11 cellular contexts compared by ENCODE assay signal in genomic region chr14:32230181-32230580, GRCh38. TPM values are rescaled to one million over a fixed set of nuclear protein-coding genes. Genes with fewer than 3 reads are reported as not detected.
DNase-seq lines count a peak whose midpoint lies in the region; ATAC-seq, FAIRE-seq and TF ChIP-seq lines count a peak whose summit lies in the region.
"Had no signal": no experiment of that assay in that cellular context is flagged by ENCODE, and none has a peak within 500 bp of the region (broad histone marks: within the 10 kb centered on the region; RNA-seq: fewer than 3 reads in every experiment).

No MANE protein-coding gene starts in this region.

- TF ChIP-seq EP300 in A549 (IDR thresholded peaks at IDR 0.05): 0 out of 5 replicates have a peak, but pooled peaks of 1 of the 2 experiments have one; percentile 19

- CTCF ChIA-PET in A549 (lab: Yijun Ruan, JAX): interaction anchor here (1.0 to 1.5 kb wide), 8 partner anchors 15 to 304 kb away, joined by 3 to 4 read pairs (median 3); no protein-coding TSS in a partner anchor

- POLR2A ChIA-PET in A549 (lab: Yijun Ruan, JAX): interaction anchor here (1.7 kb wide), 1 partner anchor 154 kb away, joined by 4 read pairs; no protein-coding TSS in a partner anchor

- H3K4me3 ChIP-seq in A549 (no peak overlapping the region), brain microvascular endothelial cell (ENCODE audit: low read depth, low read length) (no peak overlapping the region)
- H3K4me3 ChIP-seq: K562 had no signal

- H3K27ac ChIP-seq in A549: peak overlapping the region; percentile 56 to 74
- H3K27ac ChIP-seq in brain microvascular endothelial cell: peak overlapping the region; percentile 57

- peaks cover 33% of the 10 kb centered on the region for H3K4me1 ChIP-seq in A549

- WGBS in A549 (ENCODE audit: missing lambda C conversion rate): 6% methylated on average over 3 of the region's 3 CpGs

- FAIRE-seq in A549 (lab: Jason Lieb, UNC): no peak
- FAIRE-seq: K562 had no signal

- DNase-seq in A549 (ENCODE audit: low read depth in 1 of 2, low spot score in 1 of 2) (peak; percentile 43 to 69), HS-5 (ENCODE audit: low read depth) (peak; percentile 18), brain microvascular endothelial cell (no peak), kidney glomerular epithelial cell (lab: John Stamatoyannopoulos, UW) (peak; percentile 63), C1 segment of cervical spinal cord (lab: John Stamatoyannopoulos, UW) (no peak)
- no peak for DNase-seq in activated CD4-positive, alpha-beta T cell treated with anti-CD3 and anti-CD28 coated beads, Interleukin-2, amount 50 U/mL, for 48 hours
- DNase-seq: NCI-H2171 had no signal

- in situ Hi-C loops in brain microvascular endothelial cell (cut with HindIII; ENCODE audit: low pct_ligation_motif_present, low sequenced_read_pairs): no loop called here

- no peaks in the 10 kb centered on the region for H3K36me3 ChIP-seq in brain microvascular endothelial cell (replicated peaks)

- H3K4me2 ChIP-seq in A549: peak overlapping the region; percentile 61

- peak; percentile 25; the same call in 2 of the 3 replicates for TF ChIP-seq CTCF in A549 (IDR thresholded peaks at IDR 0.05)
- no peak for TF ChIP-seq CTCF in brain microvascular endothelial cell (IDR thresholded peaks at IDR 0.05; ENCODE audit: low read depth, low read length, missing control alignments)

- TF ChIP-seq RAD21 in A549 (conservative IDR thresholded peaks at IDR 0.05 in 1 of 2, IDR thresholded peaks at IDR 0.05 in 1 of 2): peak; percentile 52 to 54

- H3K9me3 ChIP-seq in A549: 0 out of 3 replicates have a peak, but pooled peaks cover 4% of the 10 kb centered on the region

- ATAC-seq in A549 (peak; percentile 88 to 89), GM18873 (IDR thresholded peaks at IDR 0.05; ENCODE audit: low FRiP score, unreplicated experiment) (no peak), GM21619 (IDR thresholded peaks at IDR 0.05; ENCODE audit: unreplicated experiment) (no peak)
- ATAC-seq: K562; stimulated activated memory B cell treated with anti-CD40 and anti-IgM and Interleukin-4, amounts not matched to agents 10 μg/mL and 1 μg/mL and 100 μg/mL, for 72 hours had no signal

- no peaks in the 10 kb centered on the region for H3K27me3 ChIP-seq in brain microvascular endothelial cell (replicated peaks)

- no peak for TF ChIP-seq POLR2A in A549 (IDR thresholded peaks at IDR 0.05; ENCODE audit: low read length)

TF ChIP-seq in A549, 52 proteins besides CTCF, POLR2A, EP300 and RAD21 (continues in another document):
- TF ChIP-seq HOXA7 (CRISPR knock-in tag; IDR thresholded peaks at IDR 0.05) (no peak), GATA3 (IDR thresholded peaks at IDR 0.05; ENCODE audit: borderline replicate concordance) (peak; percentile 38; the same call in 1 of the 2 replicates), TP53 (CRISPR knock-in tag; IDR thresholded peaks at IDR 0.05) (no peak), HOXB5 (CRISPR knock-in tag; IDR thresholded peaks at IDR 0.05) (no peak), ATOH8 (CRISPR knock-in tag; IDR thresholded peaks at IDR 0.05; ENCODE audit: low read depth) (no peak), ZFP36 (IDR thresholded peaks at IDR 0.05; ENCODE audit: borderline replicate concordance, partially characterized antibody) (no peak), ZSCAN20 (CRISPR knock-in tag; IDR thresholded peaks at IDR 0.05) (no peak), RCOR1 (IDR thresholded peaks at IDR 0.05; ENCODE audit: low read depth, low read length) (no peak), BHLHE40 (IDR thresholded peaks at IDR 0.05; ENCODE audit: low read depth, low read length) (no peak), HEYL (CRISPR knock-in tag; IDR thresholded peaks at IDR 0.05) (no peak), EHMT2 (IDR thresholded peaks at IDR 0.05; ENCODE audit: low read depth) (no peak), NPAS2 (CRISPR knock-in tag; IDR thresholded peaks at IDR 0.05; ENCODE audit: borderline replicate concordance) (no peak), EHF (CRISPR knock-in tag; IDR thresholded peaks at IDR 0.05) (no peak), MYC (IDR thresholded peaks at IDR 0.05; ENCODE audit: borderline replicate concordance, low read length) (no peak), FOSL2 (IDR thresholded peaks at IDR 0.05) (no peak; the same call in 1 of the 2 replicates), FOSL2 (CRISPR knock-in tag; IDR thresholded peaks at IDR 0.05) (peak; percentile 30; the same call in 1 of the 2 replicates), NR3C1 (IDR thresholded peaks at IDR 0.05) (no peak), MAZ (IDR thresholded peaks at IDR 0.05; ENCODE audit: borderline replicate concordance, low read depth, low read length) (no peak), KDM5A (IDR thresholded peaks at IDR 0.05) (no peak), ELK1 (IDR thresholded peaks at IDR 0.05; ENCODE audit: low read depth, low read length) (no peak), TFCP2L1 (CRISPR knock-in tag; IDR thresholded peaks at IDR 0.05) (no peak), FOSB (CRISPR knock-in tag; IDR thresholded peaks at IDR 0.05) (no peak), RFX5 (IDR thresholded peaks at IDR 0.05) (no peak), JUNB (IDR thresholded peaks at IDR 0.05) (peak; percentile 61), PHF8 (IDR thresholded peaks at IDR 0.05; ENCODE audit: borderline replicate concordance, low read depth) (no peak), JUN (IDR thresholded peaks at IDR 0.05) (no peak; a peak in 1 of 5 replicates), RARB (CRISPR knock-in tag; IDR thresholded peaks at IDR 0.05) (no peak), FOXS1 (CRISPR knock-in tag; IDR thresholded peaks at IDR 0.05) (no peak), NFE2L2 (conservative IDR thresholded peaks at IDR 0.05; ENCODE audit: low read length) (no peak)
- TF ChIP-seq, protein P1, sequence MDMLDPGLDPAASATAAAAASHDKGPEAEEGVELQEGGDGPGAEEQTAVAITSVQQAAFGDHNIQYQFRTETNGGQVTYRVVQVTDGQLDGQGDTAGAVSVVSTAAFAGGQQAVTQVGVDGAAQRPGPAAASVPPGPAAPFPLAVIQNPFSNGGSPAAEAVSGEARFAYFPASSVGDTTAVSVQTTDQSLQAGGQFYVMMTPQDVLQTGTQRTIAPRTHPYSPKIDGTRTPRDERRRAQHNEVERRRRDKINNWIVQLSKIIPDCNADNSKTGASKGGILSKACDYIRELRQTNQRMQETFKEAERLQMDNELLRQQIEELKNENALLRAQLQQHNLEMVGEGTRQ (IDR thresholded peaks at IDR 0.05): no peak
- TF ChIP-seq, protein P2, sequence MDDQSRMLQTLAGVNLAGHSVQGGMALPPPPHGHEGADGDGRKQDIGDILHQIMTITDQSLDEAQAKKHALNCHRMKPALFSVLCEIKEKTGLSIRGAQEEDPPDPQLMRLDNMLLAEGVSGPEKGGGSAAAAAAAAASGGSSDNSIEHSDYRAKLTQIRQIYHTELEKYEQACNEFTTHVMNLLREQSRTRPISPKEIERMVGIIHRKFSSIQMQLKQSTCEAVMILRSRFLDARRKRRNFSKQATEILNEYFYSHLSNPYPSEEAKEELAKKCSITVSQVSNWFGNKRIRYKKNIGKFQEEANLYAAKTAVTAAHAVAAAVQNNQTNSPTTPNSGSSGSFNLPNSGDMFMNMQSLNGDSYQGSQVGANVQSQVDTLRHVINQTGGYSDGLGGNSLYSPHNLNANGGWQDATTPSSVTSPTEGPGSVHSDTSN (IDR thresholded peaks at IDR 0.05): no peak
- TF ChIP-seq, protein P3, sequence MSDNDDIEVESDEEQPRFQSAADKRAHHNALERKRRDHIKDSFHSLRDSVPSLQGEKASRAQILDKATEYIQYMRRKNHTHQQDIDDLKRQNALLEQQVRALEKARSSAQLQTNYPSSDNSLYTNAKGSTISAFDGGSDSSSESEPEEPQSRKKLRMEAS (IDR thresholded peaks at IDR 0.05): peak; percentile 21; the same call in 1 of the 2 replicates

RNA-seq across cellular contexts. Expression of gene RNU6-8, which starts 27.1 kb away (rescaled TPM):
- polyA plus RNA-seq in A549 (2011; rRNA removed) (not detected in 2 replicates), A549 (2017; fragmentation: RNase III; extraction: RNeasy Plus Mini Kit Qiagen cat#74134 plus additional on column Dnase treatment) (not detected in 3 replicates)
- not detected in 2 replicates for polyA plus RNA-seq in A549 (2012; cell fraction: cytosol; rRNA removed)
- polyA plus RNA-seq in A549 (2012; cell fraction: nucleus; rRNA removed): not detected in 2 replicates
- under 0.01 TPM in 1 of 2 replicates, not detected in the other for polyA minus RNA-seq in A549 (2011; rRNA and poly(A)+ RNA removed)
- polyA plus RNA-seq: K562 had no signal

RNA-seq across cellular contexts. Expression of gene RNU6-7, which starts 28.3 kb away (rescaled TPM):
- polyA plus RNA-seq in A549 (2011; rRNA removed) (not detected in 2 replicates), A549 (2017; fragmentation: RNase III; extraction: RNeasy Plus Mini Kit Qiagen cat#74134 plus additional on column Dnase treatment) (not detected in 3 replicates)
- not detected in 2 replicates for polyA plus RNA-seq in A549 (2012; cell fraction: cytosol; rRNA removed)
- polyA plus RNA-seq in A549 (2012; cell fraction: nucleus; rRNA removed): not detected in 2 replicates
- polyA minus RNA-seq in A549 (2011; rRNA and poly(A)+ RNA removed): under 0.01 TPM in 1 of 2 replicates, not detected in the other
- polyA plus RNA-seq: K562 had no signal

Comparison
In these comparisons a context has a peak if more than half of its experiments do, and no peak if none do; other contexts are left out.
1. ATAC-seq: peak in A549 (2 of 2); none in GM18873 (single experiment) and GM21619 (single experiment).
2. DNase-seq: peak in A549 (2 of 2), HS-5 (single experiment) and kidney glomerular epithelial cell (single experiment); none in brain microvascular endothelial cell (single experiment), activated CD4-positive, alpha-beta T cell treated with anti-CD3 and anti-CD28 coated beads, Interleukin-2, amount 50 U/mL, for 48 hours (0 of 2) and C1 segment of cervical spinal cord (0 of 14).